ENCODE assay signal across 14 cellular contexts in genomic region chr4:121185960-121186359, GRCh38. TPM values are rescaled to one million over a fixed set of nuclear protein-coding genes. Genes with fewer than 3 reads are reported as not detected.
DNase-seq lines count a peak whose midpoint lies in the region; ATAC-seq, FAIRE-seq and TF ChIP-seq lines count a peak whose summit lies in the region.
"Had no signal": no experiment of that assay in that cellular context is flagged by ENCODE, and none has a peak within 500 bp of the region (broad histone marks: within the 10 kb centered on the region; RNA-seq: fewer than 3 reads in every experiment).

No MANE protein-coding gene starts in this region.

- H3K4me3 Mint-ChIP-seq in activated T-cell treated with anti-CD3 and anti-CD28 coated beads, Interleukin-2, amount 50 U/mL, for 72 hours: no peak overlapping the region
- H3K4me3 Mint-ChIP-seq: nephron progenitor cell had no signal

- intact Hi-C loops in GM12878 (cut with micrococcal nuclease; ENCODE audit: unreplicated experiment): no loop called here
- intact Hi-C loops in spleen (cut with DNase I; ENCODE audit: low total_unique reads): no loop called here

- peak; percentile 38 for ATAC-seq in GM18499 (IDR thresholded peaks at IDR 0.05; ENCODE audit: insufficient read depth, unreplicated experiment)
- ATAC-seq in GM21390 (IDR thresholded peaks at IDR 0.05; ENCODE audit: unreplicated experiment): peak; percentile 46
- peak; percentile 38 for ATAC-seq in HG03060 (IDR thresholded peaks at IDR 0.05; ENCODE audit: low read depth, unreplicated experiment)
- peak; percentile 73 for ATAC-seq in GM12878
- ATAC-seq in activated T-cell treated with anti-CD3 and anti-CD28 coated beads, Interleukin-2, amount 50 U/mL, for 72 hours (replicated peaks in 1 of 2): no peak

- no peak overlapping the region for H2AFZ ChIP-seq in GM12878 (ENCODE audit: control insufficient read depth, low read depth, low read length)

- no peaks in the 10 kb centered on the region for H4K20me1 ChIP-seq in GM12878 (ENCODE audit: control insufficient read depth, insufficient read depth)

- peaks cover 7% of the 10 kb centered on the region for H3K4me1 ChIP-seq in GM12878 (ENCODE audit: control insufficient read depth, insufficient read depth, low read length)
- peaks cover 0 to 52% (median 9%) of the 10 kb centered on the region in 6 donors for H3K4me1 ChIP-seq in spleen

- SMC1A ChIA-PET in GM12878 (lab: Charles Lee; ENCODE audit: uncharacterized antibody, unreplicated experiment): no interaction called here

- CTCF ChIA-PET in GM12878 (lab: Yijun Ruan, JAX): interaction anchor here (0.9 to 7.7 kb wide), 6 partner anchors 12 to 185 kb away, joined by 3 to 62 read pairs (median 4); no protein-coding TSS in a partner anchor

- peak overlapping the region; percentile 11; the same call in 1 of the 2 replicates for H3K4me2 ChIP-seq in GM12878 (ENCODE audit: control insufficient read depth, insufficient read depth)

- TF ChIP-seq EP300 in GM12878 (IDR thresholded peaks at IDR 0.05; ENCODE audit: borderline replicate concordance in 1 of 2, control insufficient read depth in 1 of 2, low read depth in 2 of 2, low read length in 2 of 2): no peak

- in situ Hi-C loops in GM12878 (cut with MboI): no loop called here

- H3K4me1 Mint-ChIP-seq in activated T-cell treated with anti-CD3 and anti-CD28 coated beads, Interleukin-2, amount 50 U/mL, for 72 hours (ENCODE audit: low read depth): peaks cover 57% of the 10 kb centered on the region
- H3K4me1 Mint-ChIP-seq: nephron progenitor cell had no signal

- no peaks in the 10 kb centered on the region; the same call in 2 of the 3 replicates for H3K9me3 ChIP-seq in GM12878 (replicated peaks; ENCODE audit: control insufficient read depth, insufficient read depth, low read length)
- no peaks in the 10 kb centered on the region for H3K9me3 ChIP-seq in spleen

- no peaks in the 10 kb centered on the region for H3K9me3 Mint-ChIP-seq in activated T-cell treated with anti-CD3 and anti-CD28 coated beads, Interleukin-2, amount 50 U/mL, for 72 hours

- POLR2A ChIA-PET in GM12878 (lab: Charles Lee): no interaction called here

- TF ChIP-seq POLR2A in GM12878 (IDR thresholded peaks at IDR 0.05; ENCODE audit: low read depth, low read length) (no peak), spleen (IDR thresholded peaks at IDR 0.05) (no peak)

- DNase-seq in GM12878 (ENCODE audit: low read depth, low spot score) (peak; percentile 21), NCI-H1105 (lab: John Stamatoyannopoulos, UW) (no peak), spleen (no peak), NCI-H345 treated with DMSO at 0.1 percent for 48 hours (lab: John Stamatoyannopoulos, UW; ENCODE audit: unreplicated experiment) (no peak)
- DNase-seq in activated T-cell treated with anti-CD3 and anti-CD28 coated beads, Interleukin-2, amount 50 U/mL, for 72 hours: no peak
- DNase-seq: dermis blood vessel endothelial cell, NCI-H446 treated with DMSO at 0.1 percent for 48 hours, nephron progenitor cell, T-helper 9 cell had no signal

- 34% methylated on average over 10 of the region's 10 CpGs for WGBS in GM12878 (ENCODE audit: insufficient coverage, insufficient replicate concordance, low lambda C conversion rate, missing lambda C conversion rate)
- WGBS in spleen, 5 donors: 58 to 76% (median 70%) methylated on average over 10 of the region's 10 CpGs

- no peaks in the 10 kb centered on the region for H3K36me3 ChIP-seq in GM12878 (ENCODE audit: control insufficient read depth in 2 of 2, insufficient read depth in 2 of 2, low read length in 1 of 2)
- H3K36me3 ChIP-seq in spleen: no peaks in the 10 kb centered on the region

- H3K79me2 ChIP-seq in GM12878 (ENCODE audit: control insufficient read depth, insufficient read depth, low read length): no peaks in the 10 kb centered on the region

- H3K27ac ChIP-seq in GM12878 (ENCODE audit: control insufficient read depth, insufficient read depth) (no peak overlapping the region), spleen (no peak overlapping the region)

- no peak for FAIRE-seq in GM12878 (lab: Jason Lieb, UNC)

- H3K27me3 ChIP-seq in GM12878 (replicated peaks in 1 of 2; ENCODE audit: control insufficient read depth in 2 of 2, insufficient read depth in 2 of 2, low read length in 1 of 2) (no peaks in the 10 kb centered on the region), spleen (replicated peaks in 1 of 7) (no peaks in the 10 kb centered on the region)

- BruUV-seq in GM12878 (replicated peaks; lab: Mats Ljungman, UMichigan): no TSS peak

- H3K27ac Mint-ChIP-seq in activated T-cell treated with anti-CD3 and anti-CD28 coated beads, Interleukin-2, amount 50 U/mL, for 72 hours: no peak overlapping the region
- H3K27ac Mint-ChIP-seq: nephron progenitor cell had no signal

- TF ChIP-seq CTCF in GM12878 (IDR thresholded peaks at IDR 0.05 in 2 of 3, conservative IDR thresholded peaks at IDR 0.05 in 1 of 3; ENCODE audit: control insufficient read depth in 2 of 3, extremely low read depth in 1 of 3, insufficient read depth in 1 of 3, low read depth in 3 of 3, low read length in 3 of 3) (no peak), spleen (IDR thresholded peaks at IDR 0.05 in 8 of 11, conservative IDR thresholded peaks at IDR 0.05 in 3 of 11) (no peak)

- RAD21 ChIA-PET in GM12878 (lab: Charles Lee; ENCODE audit: unreplicated experiment): interaction anchor here (0.7 to 0.9 kb wide), 2 partner anchors 14 to 66 kb away, joined by 4 read pairs; no protein-coding TSS in a partner anchor

- H3K36me3 Mint-ChIP-seq in activated T-cell treated with anti-CD3 and anti-CD28 coated beads, Interleukin-2, amount 50 U/mL, for 72 hours (ENCODE audit: insufficient read depth in 2 of 2): peaks cover 0 to 3% of the 10 kb centered on the region in 2 donors

- H3K4me3 ChIP-seq in GM12878 (no peak overlapping the region), spleen (no peak overlapping the region)

- H3K27me3 Mint-ChIP-seq in activated T-cell treated with anti-CD3 and anti-CD28 coated beads, Interleukin-2, amount 50 U/mL, for 72 hours (ENCODE audit: low read depth): no peaks in the 10 kb centered on the region

- no peak for TF ChIP-seq RAD21 in GM12878 (IDR thresholded peaks at IDR 0.05; ENCODE audit: insufficient read depth, low read depth, low read length)

- no peak overlapping the region for H3K9ac ChIP-seq in GM12878 (ENCODE audit: control insufficient read depth, insufficient read depth, low read length)

TF ChIP-seq in GM12878, 131 proteins besides CTCF, POLR2A, EP300 and RAD21 (continues in another document):
- TF ChIP-seq NR2F1 (conservative IDR thresholded peaks at IDR 0.05) (no peak), FOS (IDR thresholded peaks at IDR 0.05; ENCODE audit: borderline replicate concordance, extremely low read depth, insufficient read length) (no peak), JUND (IDR thresholded peaks at IDR 0.05; ENCODE audit: low read depth, low read length) (no peak), CHD1 (IDR thresholded peaks at IDR 0.05; ENCODE audit: low read depth, low read length) (no peak), STAT1 (conservative IDR thresholded peaks at IDR 0.05) (no peak), TCF12 (IDR thresholded peaks at IDR 0.05; ENCODE audit: low read depth, low read length) (no peak), E2F8 (IDR thresholded peaks at IDR 0.05; ENCODE audit: low read depth, partially characterized antibody) (no peak), CHD4 (IDR thresholded peaks at IDR 0.05) (no peak)

RNA-seq across cellular contexts. Expression of gene TNIP3, which starts 21.8 kb away (rescaled TPM):
- total RNA-seq in GM12878 (2013; cell fraction: nucleolus; rRNA removed): not detected in 2 replicates
- total RNA-seq in GM12878 (2014; rRNA removed): 0.65 and 0.73 TPM in 2 replicates
- 1.2 and 1.3 TPM in 2 replicates for total RNA-seq in GM12878 (2014; rRNA removed; fragmentation: Illumina TruSeq; extraction: Trizol)
- 0.56 and 0.62 TPM in 2 replicates for total RNA-seq in GM12878 (2021)
- polyA plus RNA-seq in GM12878 (2011; ENCODE audit: low read depth): 0.35 TPM
- polyA plus RNA-seq in GM12878 (2011; rRNA removed): 0.41 and 0.42 TPM in 2 replicates
- 0.18 and 0.28 TPM in 2 replicates for polyA plus RNA-seq in GM12878 (2011; cell fraction: cytosol; rRNA removed)
- polyA plus RNA-seq in GM12878 (2011; cell fraction: nucleus; rRNA removed): 0.23 and 0.25 TPM in 2 replicates
- polyA plus RNA-seq in GM12878 (2012): 0.88 and 0.90 TPM in 2 replicates
- 1.4 TPM in 2 replicates for polyA plus RNA-seq in GM12878 (2014; fragmentation: Illumina TruSeq; extraction: Trizol)
- under 1 TPM; 0.21 to 0.60 TPM for polyA plus RNA-seq in GM12878 (2014; fragmentation: Nextera tagmentation; extraction: Ambion mirVana)
- 0.61 and 0.81 TPM in 2 replicates for polyA plus RNA-seq in GM12878 (2014; rRNA removed)
- polyA plus RNA-seq in GM12878 (2016; fragmentation: Nextera tagmentation; extraction: Ambion mirVana): 1 to 10 TPM in 1 of 2 experiments, under 1 TPM in 1; 0.77 to 1.0 TPM
- polyA minus RNA-seq in GM12878 (2011; rRNA and poly(A)+ RNA removed): 0.26 and 0.29 TPM in 2 replicates
- not detected in 2 replicates for polyA minus RNA-seq in GM12878 (2011; cell fraction: cytosol; rRNA and poly(A)+ RNA removed)
- polyA minus RNA-seq in GM12878 (2011; cell fraction: nucleus; rRNA and poly(A)+ RNA removed): 0.24 TPM in 1 of 2 replicates, not detected in the other
- total RNA-seq in spleen: 1 to 10 TPM in 6 of 7 donors, under 1 TPM in 1; 0.79 to 3.8 (median 1.7) TPM
- polyA plus RNA-seq in spleen: under 1 TPM; 0.24 to 0.35 (median 0.26) TPM
- total RNA-seq in activated T-cell treated with anti-CD3 and anti-CD28 coated beads, Interleukin-2, amount 50 U/mL, for 72 hours: 1 to 10 TPM; 2.3 to 6.1 TPM
- total RNA-seq: G401, skeletal muscle tissue had no signal

Comparison
In these comparisons a context has a peak if more than half of its experiments do, and no peak if none do; other contexts are left out.
1. ATAC-seq: peak in GM18499 (single experiment), GM21390 (single experiment), HG03060 (single experiment) and GM12878 (single experiment); none in activated T-cell treated with anti-CD3 and anti-CD28 coated beads, Interleukin-2, amount 50 U/mL, for 72 hours (0 of 2).